ENCODE assay signal across 8 cellular contexts in the genomic region with DNA sequence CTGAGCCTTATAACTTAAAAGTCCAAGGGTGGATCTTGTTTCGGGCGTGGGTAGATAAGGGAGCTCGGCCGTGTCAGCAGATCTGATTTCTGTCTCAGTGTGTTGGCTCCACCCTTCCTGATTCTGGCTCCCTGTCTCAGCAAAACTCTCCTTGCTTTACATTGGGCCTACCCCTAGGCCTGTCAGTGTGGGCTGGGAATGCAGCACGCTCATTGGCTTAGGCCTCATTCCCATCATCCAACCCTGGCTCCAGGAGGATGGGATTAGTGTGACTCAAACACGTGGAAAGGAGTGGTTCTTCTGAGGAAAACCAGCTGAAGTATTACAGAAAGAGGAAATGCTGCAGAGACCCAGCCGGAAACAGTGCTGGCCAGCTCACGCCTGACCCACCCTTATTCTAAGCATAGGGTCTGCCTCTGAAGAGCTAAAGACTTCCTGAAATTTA. TPM values are rescaled to one million over a fixed set of nuclear protein-coding genes. Genes with fewer than 3 reads are reported as not detected.
A peak's percentile ranks its signal among the peaks of the same experiment; 100 is the strongest.
DNase-seq lines count a peak whose midpoint lies in the region; ATAC-seq and TF ChIP-seq lines count a peak whose summit lies in the region.

No MANE protein-coding gene starts in this region.

- H3K27me3 Mint-ChIP-seq in IgD-negative memory B cell, result no peaks in the 10 kb centered on the region

- H3K4me3 ChIP-seq in heart right ventricle (peak overlapping the region in 7 of 10 donors; percentile 18 to 55 (median 51)), psoas muscle (peak overlapping the region; percentile 61)

- H3K4me1 ChIP-seq in heart right ventricle, result peaks cover 0 to 60% (median 6%) of the 10 kb centered on the region in 9 donors
- H3K4me1 ChIP-seq in psoas muscle, result peaks cover 24% of the 10 kb centered on the region

- ATAC-seq in GM21526 (IDR thresholded peaks at IDR 0.05; ENCODE audit: low FRiP score, unreplicated experiment) (peak; percentile 69), heart right ventricle (peak; percentile 97 to 100 (median 100)), psoas muscle (peak; percentile 84 to 96 (median 93)), GM21447 (IDR thresholded peaks at IDR 0.05; ENCODE audit: unreplicated experiment) (no peak)

- H3K9me3 Mint-ChIP-seq in IgD-negative memory B cell, result no peaks in the 10 kb centered on the region

- TF ChIP-seq CTCF in heart right ventricle (IDR thresholded peaks at IDR 0.05) (no peak), psoas muscle (IDR thresholded peaks at IDR 0.05) (no peak)

- peaks cover 8% of the 10 kb centered on the region for H3K36me3 Mint-ChIP-seq in IgD-negative memory B cell

- peaks cover 38 to 51% (median 44%) of the 10 kb centered on the region in 3 donors for H3K4me1 Mint-ChIP-seq in IgD-negative memory B cell

- peak overlapping the region; percentile 84 to 94 (median 93) for H3K27ac Mint-ChIP-seq in IgD-negative memory B cell

- H3K36me3 ChIP-seq in heart right ventricle (no peaks in the 10 kb centered on the region), psoas muscle (ENCODE audit: insufficient read depth in 1 of 2, low read depth in 1 of 2) (no peaks in the 10 kb centered on the region)

- peak overlapping the region; percentile 78 to 95 (median 86) for H3K4me3 Mint-ChIP-seq in IgD-negative memory B cell

- peak; percentile 1 for DNase-seq in DMS153 treated with DMSO at 0.1 percent for 48 hours (lab: John Stamatoyannopoulos, UW; ENCODE audit: unreplicated experiment)
- DNase-seq in activated effector memory CD4-positive, alpha-beta T cell treated with anti-CD3 and anti-CD28 coated beads, Interleukin-2, amount 50 U/mL, for 16 hours, result peak; percentile 63
- DNase-seq in heart right ventricle, result peak; percentile 78 to 91
- peak; percentile 56 to 82 for DNase-seq in psoas muscle
- DNase-seq in KG1 (lab: John Stamatoyannopoulos, UW), result no peak

- 6 to 14% methylated on average over 8 of the region's 8 CpGs for WGBS in heart right ventricle, 2 donors
- 20 to 35% (median 21%) methylated on average over 8 of the region's 8 CpGs for WGBS in psoas muscle, 3 donors

- H3K27me3 ChIP-seq in heart right ventricle (no peaks in the 10 kb centered on the region), psoas muscle (ENCODE audit: insufficient read depth in 3 of 3, low read length in 2 of 3) (no peaks in the 10 kb centered on the region)

- H3K27ac ChIP-seq in heart right ventricle, result peak overlapping the region in 9 of 10 donors; percentile 8 to 96 (median 87)
- peak overlapping the region; percentile 78 for H3K27ac ChIP-seq in psoas muscle

- intact Hi-C loops in heart right ventricle (cut with DNase I), result loop anchor here in 3 of 10 donors (1.0 to 10.0 kb wide), 4 partner anchors 50 to 272 kb away; a partner anchor contains a TSS
- intact Hi-C loops in psoas muscle (cut with DNase I), result loop anchor here in 1 of 2 donors (5.0 kb wide), 1 partner anchor 172 kb away; no protein-coding TSS in a partner anchor

- H3K9me3 ChIP-seq in heart right ventricle (no peaks in the 10 kb centered on the region), psoas muscle (no peaks in the 10 kb centered on the region)

RNA-seq across cellular contexts. Expression of a gene that starts 59.9 kb away (rescaled TPM):
- polyA plus RNA-seq in IgD-negative memory B cell, result 110 TPM
- total RNA-seq in heart right ventricle, result 100 to 1,000 TPM; 158 to 280 (median 230) TPM
- polyA plus RNA-seq in heart right ventricle, result 100 to 1,000 TPM in 1 of 2 donors, 10 to 100 TPM in 1; 66.7 to 147 TPM
- total RNA-seq in psoas muscle, result 100 to 1,000 TPM; 466 to 795 (median 548) TPM
- 100 to 1,000 TPM in 2 of 3 donors, 10 to 100 TPM in 1; 77.7 to 951 (median 718) TPM for polyA plus RNA-seq in psoas muscle
